Comparison of ENCODE assay signal across 11 cellular contexts in genomic region chr9:34976992-34977391, GRCh38. TPM values are rescaled to one million over a fixed set of nuclear protein-coding genes. Genes with fewer than 3 reads are reported as not detected.
"Had no signal": no experiment of that assay in that cellular context is flagged by ENCODE, and none has a peak within 500 bp of the region (broad histone marks: within the 10 kb centered on the region; RNA-seq: fewer than 3 reads in every experiment).

No MANE protein-coding gene starts in this region.

- H3K4me3 ChIP-seq: GM23248, HAP-1 had no signal

- ATAC-seq: HCT116, HepG2 had no signal

- H3K4me1 ChIP-seq: HAP-1 had no signal

- H3K9ac ChIP-seq: GM23248 had no signal

- H3K36me3 ChIP-seq: HAP-1 had no signal

- H2AFZ ChIP-seq: GM23248 had no signal

- H3K9me3 ChIP-seq: HAP-1 had no signal

- H3K27ac ChIP-seq: GM23248, HL-60 had no signal

- DNase-seq: GM23248, GOT3, H7, HFFc6, KBM-7 had no signal

RNA-seq across cellular contexts. Expression of gene PHF24, which starts 18.9 kb away (rescaled TPM):
- total RNA-seq: GM23248, H4, HepG2, HFFc6, HT1080 had no signal
- polyA plus RNA-seq: GM23248 had no signal
